Comparison of ENCODE assay signal across 10 cellular contexts in the genomic region with DNA sequence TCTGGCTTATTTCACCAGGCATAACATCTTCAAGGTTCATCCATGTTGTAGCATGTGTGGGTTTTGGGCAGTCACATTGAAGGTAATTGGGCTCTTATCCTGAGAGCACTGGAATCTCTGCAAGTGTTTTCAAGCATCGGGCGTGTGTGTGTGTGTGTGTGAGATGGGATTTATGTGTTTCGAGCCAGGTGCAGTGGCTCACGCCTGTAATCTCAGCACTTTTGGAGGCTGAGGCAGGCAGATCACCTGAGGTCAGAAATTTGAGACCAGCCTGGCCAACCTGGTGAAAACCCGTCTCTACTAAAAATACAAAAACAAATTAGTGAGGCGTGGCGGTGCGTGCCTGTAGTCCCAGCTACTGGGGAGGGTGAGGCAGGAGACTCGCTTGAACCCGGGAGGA. TPM values are rescaled to one million over a fixed set of nuclear protein-coding genes. Genes with fewer than 3 reads are reported as not detected.
"Had no signal": no experiment of that assay in that cellular context is flagged by ENCODE, and none has a peak within 500 bp of the region (broad histone marks: within the 10 kb centered on the region; RNA-seq: fewer than 3 reads in every experiment).

No MANE protein-coding gene starts in this region.

RNA-seq across cellular contexts. Expression of gene ATP2C2, which starts 27.7 kb away (rescaled TPM):
- total RNA-seq: activated CD4-positive, alpha-beta T cell treated with anti-CD3 and anti-CD28 coated beads for 36 hours; activated CD8-positive, alpha-beta memory T cell treated with anti-CD3 and anti-CD28 coated beads, Interleukin-2, amount 10 ng/mL, durations not matched to agents 7 days and 5 days; activated CD8-positive, alpha-beta T cell treated with anti-CD3 and anti-CD28 coated beads, Interleukin-2, amount 10 ng/mL, durations not matched to agents 7 days and 5 days; activated T-helper 2 cell treated with anti-CD3 and anti-CD28 coated beads, Interferon-gamma antibody, Interleukin-2, Interleukin-4, amounts not matched to agents 10 μg/mL and 5 μg/mL and 100 μg/mL, durations not matched to agents 14 hours and 24 hours and 36 hours; glomerular endothelial cell; heart right ventricle; left ventricle myocardium inferior; naive thymus-derived CD4-positive, alpha-beta T cell; T-helper 1 cell treated with Interleukin-12 subunit alpha and Interleukin-12 subunit beta and Interleukin-4 antibody, amounts not matched to agents 30 ng/mL and 1 ng/mL, for 36 hours; tibial nerve had no signal
